ENCODE assay signal across 22 cellular contexts in genomic region chr16:54974391-54974790, GRCh38. TPM values are rescaled to one million over a fixed set of nuclear protein-coding genes. Genes with fewer than 3 reads are reported as not detected.
"Had no signal": no experiment of that assay in that cellular context is flagged by ENCODE, and none has a peak within 500 bp of the region (broad histone marks: within the 10 kb centered on the region; RNA-seq: fewer than 3 reads in every experiment).

No MANE protein-coding gene starts in this region.

- H3K9me3 ChIP-seq: heart left ventricle, left lung, mucosa of descending colon, right lobe of liver, thoracic aorta, tibial nerve, upper lobe of right lung, uterus had no signal

- H3K4me3 ChIP-seq: heart left ventricle, hepatocyte, left lung, mucosa of descending colon, neural progenitor cell, right lobe of liver, thoracic aorta, tibial nerve, upper lobe of right lung, uterus had no signal

- H3K4me2 ChIP-seq: hepatocyte, neural progenitor cell had no signal

- DNase-seq: cortex of kidney; heart left ventricle; kidney; left lung; mesenchymal stem cell; mucosa of descending colon; naive B cell; right lobe of liver; small intestine; stimulated activated CD4-positive, alpha-beta T cell treated with anti-CD3 and anti-CD28 coated beads, Interleukin-15, amount 100 ng/mL, for 24 hours; stimulated activated CD4-positive, alpha-beta T cell treated with anti-CD3 and anti-CD28 coated beads, Interleukin-2, amount 100 ng/mL, for 48 hours; stimulated activated naive B cell treated with anti-CD40 and anti-IgM and Interleukin-4, amounts not matched to agents 10 μg/mL and 1 μg/mL and 100 μg/mL, for 72 hours; upper lobe of right lung; uterus had no signal

- ATAC-seq: heart left ventricle; left lung; mucosa of descending colon; natural killer cell treated with Interleukin-12 subunit alpha and Interleukin-12 subunit beta and Interleukin-15 and Interleukin-18, amount 100 ng/mL, for 72 hours; right lobe of liver; stimulated activated naive B cell treated with anti-CD40 and anti-IgM and Interleukin-4, amounts not matched to agents 10 μg/mL and 1 μg/mL and 100 μg/mL, for 72 hours; upper lobe of right lung had no signal

- H3K27me3 ChIP-seq: heart left ventricle, hepatocyte, left lung, neural progenitor cell, right lobe of liver, tibial nerve, upper lobe of right lung, uterus had no signal

- H3K9ac ChIP-seq: neural progenitor cell, parathyroid adenoma had no signal

- H3K4me1 ChIP-seq: heart left ventricle, left lung, neural progenitor cell, parathyroid adenoma, right lobe of liver, tibial nerve, upper lobe of right lung, uterus had no signal

- H3K36me3 ChIP-seq: heart left ventricle, left lung, neural progenitor cell, right lobe of liver, thoracic aorta, tibial nerve, upper lobe of right lung, uterus had no signal

- H2AFZ ChIP-seq: hepatocyte, neural progenitor cell, parathyroid adenoma had no signal

- FAIRE-seq: frontal cortex, kidney, small intestine had no signal

- H3K79me2 ChIP-seq: hepatocyte, parathyroid adenoma had no signal

- H3K27ac ChIP-seq: heart left ventricle, hepatocyte, left lung, neural progenitor cell, parathyroid adenoma, right lobe of liver, thoracic aorta, tibial nerve, upper lobe of right lung, uterus had no signal

RNA-seq across cellular contexts. Expression of gene IRX5, which starts 43.7 kb away (rescaled TPM):
- total RNA-seq: fibroblast of villous mesenchyme; mucosa of descending colon; natural killer cell treated with Interleukin-12 subunit alpha and Interleukin-12 subunit beta and Interleukin-15 and Interleukin-18, amount 100 ng/mL, for 72 hours; right lobe of liver; tibial nerve had no signal
